17 cellular contexts compared by ENCODE assay signal in genomic region chr19:14349426-14349825, GRCh38. TPM values are rescaled to one million over a fixed set of nuclear protein-coding genes. Genes with fewer than 3 reads are reported as not detected.
DNase-seq lines count a peak whose midpoint lies in the region; ATAC-seq and TF ChIP-seq lines count a peak whose summit lies in the region.
"Had no signal": no experiment of that assay in that cellular context is flagged by ENCODE, and none has a peak within 500 bp of the region (broad histone marks: within the 10 kb centered on the region; RNA-seq: fewer than 3 reads in every experiment).

No MANE protein-coding gene starts in this region.

- H3K4me2 ChIP-seq in Karpas-422 (ENCODE audit: low read depth, low read length, poor library complexity, severe bottlenecking): no peak overlapping the region

- no peak overlapping the region for H3K27ac ChIP-seq in Karpas-422 (ENCODE audit: low read length)
- H3K27ac ChIP-seq: adrenal gland, coronary artery had no signal

- no peaks in the 10 kb centered on the region for H3K27me3 Mint-ChIP-seq in IgD-negative memory B cell
- no peaks in the 10 kb centered on the region for H3K27me3 Mint-ChIP-seq in activated CD8-positive, alpha-beta T cell treated with anti-CD3 and anti-CD28 coated beads for 36 hours
- H3K27me3 Mint-ChIP-seq in naive thymus-derived CD8-positive, alpha-beta T cell: no peaks in the 10 kb centered on the region

- peaks cover 0 to 1% (median 0%) of the 10 kb centered on the region in 3 donors for H3K9me3 Mint-ChIP-seq in IgD-negative memory B cell
- no peaks in the 10 kb centered on the region for H3K9me3 Mint-ChIP-seq in activated CD8-positive, alpha-beta T cell treated with anti-CD3 and anti-CD28 coated beads for 36 hours
- no peaks in the 10 kb centered on the region for H3K9me3 Mint-ChIP-seq in naive thymus-derived CD8-positive, alpha-beta T cell
- H3K9me3 Mint-ChIP-seq: neural crest cell had no signal

- no peaks in the 10 kb centered on the region for H3K4me1 ChIP-seq in Karpas-422 (ENCODE audit: low read length)

- no peak overlapping the region for H3K4me3 ChIP-seq in Karpas-422 (ENCODE audit: low read length)
- H3K4me3 ChIP-seq: adrenal gland, coronary artery had no signal

- H3K27ac Mint-ChIP-seq in IgD-negative memory B cell: peak overlapping the region in 2 of 3 donors; percentile 94 to 97
- no peak overlapping the region for H3K27ac Mint-ChIP-seq in activated CD8-positive, alpha-beta T cell treated with anti-CD3 and anti-CD28 coated beads for 36 hours
- peak overlapping the region in 2 of 10 donors; percentile 43 to 63 for H3K27ac Mint-ChIP-seq in naive thymus-derived CD8-positive, alpha-beta T cell

- H3K36me3 ChIP-seq in Karpas-422 (ENCODE audit: insufficient read depth, low read length): no peaks in the 10 kb centered on the region
- H3K36me3 ChIP-seq: adrenal gland had no signal

- intact Hi-C loops in activated CD8-positive, alpha-beta T cell treated with anti-CD3 and anti-CD28 coated beads for 36 hours (cut with micrococcal nuclease): loop anchor here (5.0 kb wide), 1 partner anchor 152 kb away; no protein-coding TSS in a partner anchor

- no peaks in the 10 kb centered on the region for H3K79me2 ChIP-seq in Karpas-422 (ENCODE audit: low read length)

- POLR2A ChIA-PET in activated CD8-positive, alpha-beta T cell treated with anti-CD3 and anti-CD28 coated beads for 36 hours (lab: Charles Lee): interaction anchor here (1.3 to 1.8 kb wide), 3 partner anchors 14 to 57 kb away, joined by 3 to 4 read pairs (median 4); no protein-coding TSS in a partner anchor
- POLR2A ChIA-PET in naive thymus-derived CD8-positive, alpha-beta T cell (lab: Charles Lee): interaction anchor here (1.1 to 1.5 kb wide), 4 partner anchors 61 to 269 kb away, joined by 3 to 5 read pairs (median 3); partner anchors contain the start of gene ASF1B

- no peak overlapping the region for H3K9ac ChIP-seq in Karpas-422 (ENCODE audit: low read length)

- TF ChIP-seq CTCF in activated CD8-positive, alpha-beta T cell treated with anti-CD3 and anti-CD28 coated beads for 36 hours (IDR thresholded peaks at IDR 0.05): no peak

- H3K9me2 ChIP-seq in Karpas-422 (replicated peaks; ENCODE audit: insufficient read depth, low read length): no peaks in the 10 kb centered on the region

- peak overlapping the region in 3 of 4 donors; percentile 73 to 87 (median 84) for H3K4me3 Mint-ChIP-seq in IgD-negative memory B cell
- H3K4me3 Mint-ChIP-seq in activated CD8-positive, alpha-beta T cell treated with anti-CD3 and anti-CD28 coated beads for 36 hours: no peak overlapping the region
- peak overlapping the region in 3 of 10 donors; percentile 6 to 58 (median 20) for H3K4me3 Mint-ChIP-seq in naive thymus-derived CD8-positive, alpha-beta T cell
- H3K4me3 Mint-ChIP-seq: neural crest cell had no signal

- H3K9me3 ChIP-seq in Karpas-422 (ENCODE audit: low read length): no peaks in the 10 kb centered on the region
- H3K9me3 ChIP-seq: adrenal gland had no signal

- CTCF ChIA-PET in activated CD8-positive, alpha-beta T cell treated with anti-CD3 and anti-CD28 coated beads for 36 hours (lab: Charles Lee): interaction anchor here (1.2 to 5.1 kb wide), 13 partner anchors 9 to 201 kb away, joined by 3 to 89 read pairs (median 11); no protein-coding TSS in a partner anchor

- H3K36me3 Mint-ChIP-seq in IgD-negative memory B cell: peaks cover 2% of the 10 kb centered on the region
- H3K36me3 Mint-ChIP-seq in activated CD8-positive, alpha-beta T cell treated with anti-CD3 and anti-CD28 coated beads for 36 hours (ENCODE audit: low read depth): no peaks in the 10 kb centered on the region
- no peaks in the 10 kb centered on the region for H3K36me3 Mint-ChIP-seq in naive thymus-derived CD8-positive, alpha-beta T cell

- peak; percentile 17 for ATAC-seq in activated CD8-positive, alpha-beta T cell treated with anti-CD3 and anti-CD28 coated beads for 36 hours
- peak; percentile 30 to 62 for ATAC-seq in naive thymus-derived CD8-positive, alpha-beta T cell

- no peak overlapping the region for H2AFZ ChIP-seq in Karpas-422 (ENCODE audit: low read length)

- peak; percentile 31 for DNase-seq in activated CD8-positive, alpha-beta memory T cell treated with anti-CD3 and anti-CD28 coated beads, Interleukin-2, amount 50 U/mL, for 4 hours
- DNase-seq in activated CD8-positive, alpha-beta memory T cell treated with anti-CD3 and anti-CD28 coated beads, Interleukin-2, amount 50 U/mL, for 48 hours: no peak
- DNase-seq in activated CD8-positive, alpha-beta T cell treated with anti-CD3 and anti-CD28 coated beads for 36 hours: peak; percentile 49
- DNase-seq in naive thymus-derived CD8-positive, alpha-beta T cell: no peak
- DNase-seq in Karpas-422: no peak
- DNase-seq in activated gamma-delta T cell (lab: John Stamatoyannopoulos, UW): no peak
- no peak for DNase-seq in stimulated activated CD4-positive, alpha-beta T cell treated with anti-CD3 and anti-CD28 coated beads, Interleukin-12 subunit alpha, Interleukin-12 subunit beta, amount 100 ng/mL, for 4 hours
- DNase-seq: adrenal gland, C1 segment of cervical spinal cord, DMS 273 treated with DMSO at 0.1 percent for 48 hours, islet precursor cell, NCI-H1092 treated with DMSO at 0.1 percent for 48 hours, NCI-H2029, PC-3 had no signal

- H3K27me3 ChIP-seq in Karpas-422 (ENCODE audit: low read length): no peaks in the 10 kb centered on the region
- H3K27me3 ChIP-seq: adrenal gland had no signal

- H4K20me1 ChIP-seq in Karpas-422 (ENCODE audit: insufficient read depth, low read depth, low read length): 0 out of 2 replicates have a peak, but pooled peaks cover 2% of the 10 kb centered on the region

- peaks cover 18 to 23% (median 18%) of the 10 kb centered on the region in 3 donors for H3K4me1 Mint-ChIP-seq in IgD-negative memory B cell
- H3K4me1 Mint-ChIP-seq in activated CD8-positive, alpha-beta T cell treated with anti-CD3 and anti-CD28 coated beads for 36 hours (ENCODE audit: low read depth): peaks cover 18% of the 10 kb centered on the region
- peaks cover 7 to 35% (median 22%) of the 10 kb centered on the region in 4 donors for H3K4me1 Mint-ChIP-seq in naive thymus-derived CD8-positive, alpha-beta T cell

RNA-seq across cellular contexts. Expression of gene ADGRE5, which starts 31.8 kb away (rescaled TPM):
- 89.3 TPM for polyA plus RNA-seq in IgD-negative memory B cell
- 100 to 1,000 TPM; 185 to 186 TPM for total RNA-seq in activated CD8-positive, alpha-beta T cell treated with anti-CD3 and anti-CD28 coated beads for 36 hours
- 100 to 1,000 TPM; 112 to 116 TPM for total RNA-seq in naive thymus-derived CD8-positive, alpha-beta T cell
- 100 to 1,000 TPM; 122 to 164 (median 158) TPM for polyA plus RNA-seq in naive thymus-derived CD8-positive, alpha-beta T cell
- total RNA-seq in Karpas-422 (2014; rRNA removed; shearing (Covaris generic); ENCODE audit: low replicate concordance): not detected in 2 replicates

Comparison
In these comparisons a context has a peak if more than half of its experiments do, and no peak if none do; other contexts are left out.
1. DNase-seq: peak in activated CD8-positive, alpha-beta memory T cell treated with anti-CD3 and anti-CD28 coated beads, Interleukin-2, amount 50 U/mL, for 4 hours (single experiment) and activated CD8-positive, alpha-beta T cell treated with anti-CD3 and anti-CD28 coated beads for 36 hours (single experiment); none in activated CD8-positive, alpha-beta memory T cell treated with anti-CD3 and anti-CD28 coated beads, Interleukin-2, amount 50 U/mL, for 48 hours (single experiment), naive thymus-derived CD8-positive, alpha-beta T cell (0 of 10), Karpas-422 (single experiment), activated gamma-delta T cell (single experiment) and stimulated activated CD4-positive, alpha-beta T cell treated with anti-CD3 and anti-CD28 coated beads, Interleukin-12 subunit alpha, Interleukin-12 subunit beta, amount 100 ng/mL, for 4 hours (single experiment).
2. RNA of gene ADGRE5, which starts 31.8 kb away (total RNA-seq): 185 to 186 TPM in activated CD8-positive, alpha-beta T cell treated with anti-CD3 and anti-CD28 coated beads for 36 hours and 112 to 116 TPM in naive thymus-derived CD8-positive, alpha-beta T cell; not detected in Karpas-422; every median in the first group is over 100 times any median in the second.